ENCODE assay signal across 8 cellular contexts in genomic region chr19:480016-480855, GRCh38.
DNase-seq lines count a peak whose midpoint lies in the region; ATAC-seq, FAIRE-seq and TF ChIP-seq lines count a peak whose summit lies in the region.

No MANE protein-coding gene starts in this region.

- H3K27ac Mint-ChIP-seq in activated T-cell treated with anti-CD3 and anti-CD28 coated beads, Interleukin-2, amount 50 U/mL, for 24 hours, result peak overlapping the region; percentile 86
- H3K27ac Mint-ChIP-seq in nephron, result peak overlapping the region in 2 of 3 experiments; percentile 62 to 92

- H3K4me3 ChIP-seq in fibroblast of mammary gland (ENCODE audit: control insufficient read depth, low read depth, low read length), result no peak overlapping the region

- peaks cover 14% of the 10 kb centered on the region for H3K9me3 Mint-ChIP-seq in activated T-cell treated with anti-CD3 and anti-CD28 coated beads, Interleukin-2, amount 50 U/mL, for 24 hours
- H3K9me3 Mint-ChIP-seq in nephron, result peaks cover 7% of the 10 kb centered on the region

- DNase-seq in COR-L47 (lab: John Stamatoyannopoulos, UW) (peak; percentile 32), NCI-H146 (lab: John Stamatoyannopoulos, UW) (peak; percentile 42), fibroblast of mammary gland (ENCODE audit: low read depth) (peak; percentile 55), urothelium cell line (ENCODE audit: low spot score) (no peak)
- peak; percentile 62 for DNase-seq in activated T-cell treated with anti-CD3 and anti-CD28 coated beads, Interleukin-2, amount 50 U/mL, for 24 hours

- no peaks in the 10 kb centered on the region for H3K36me3 Mint-ChIP-seq in activated T-cell treated with anti-CD3 and anti-CD28 coated beads, Interleukin-2, amount 50 U/mL, for 24 hours (ENCODE audit: low read depth)
- H3K36me3 Mint-ChIP-seq in nephron (ENCODE audit: low read depth), result peaks cover 4% of the 10 kb centered on the region

- TF ChIP-seq CTCF in fibroblast of mammary gland (conservative IDR thresholded peaks at IDR 0.05; ENCODE audit: control insufficient read depth, insufficient read depth, low read depth, low read length), result peak; percentile 38
- TF ChIP-seq CTCF in nephron (IDR thresholded peaks at IDR 0.05; ENCODE audit: unreplicated experiment in 3 of 3), result peak; percentile 59 to 75 (median 62)

- H3K27me3 Mint-ChIP-seq in activated T-cell treated with anti-CD3 and anti-CD28 coated beads, Interleukin-2, amount 50 U/mL, for 24 hours, result peaks cover 12% of the 10 kb centered on the region
- H3K27me3 Mint-ChIP-seq in nephron (ENCODE audit: low read depth), result peaks cover 24% of the 10 kb centered on the region

- ATAC-seq in HG02840 (IDR thresholded peaks at IDR 0.05; ENCODE audit: low FRiP score, unreplicated experiment) (no peak), GM18873 (IDR thresholded peaks at IDR 0.05; ENCODE audit: low FRiP score, unreplicated experiment) (no peak)

- FAIRE-seq in urothelium cell line (lab: Jason Lieb, UNC), result peak; percentile 42

- H3K4me3 Mint-ChIP-seq in activated T-cell treated with anti-CD3 and anti-CD28 coated beads, Interleukin-2, amount 50 U/mL, for 24 hours, result peak overlapping the region; percentile 3
- peak overlapping the region; percentile 44 to 74 (median 54) for H3K4me3 Mint-ChIP-seq in nephron

- H3K4me1 Mint-ChIP-seq in activated T-cell treated with anti-CD3 and anti-CD28 coated beads, Interleukin-2, amount 50 U/mL, for 24 hours (ENCODE audit: low read depth), result peaks cover 5% of the 10 kb centered on the region
- peaks cover 11% of the 10 kb centered on the region for H3K4me1 Mint-ChIP-seq in nephron
